Comparison of ENCODE assay signal across 8 cellular contexts in the genomic region with DNA sequence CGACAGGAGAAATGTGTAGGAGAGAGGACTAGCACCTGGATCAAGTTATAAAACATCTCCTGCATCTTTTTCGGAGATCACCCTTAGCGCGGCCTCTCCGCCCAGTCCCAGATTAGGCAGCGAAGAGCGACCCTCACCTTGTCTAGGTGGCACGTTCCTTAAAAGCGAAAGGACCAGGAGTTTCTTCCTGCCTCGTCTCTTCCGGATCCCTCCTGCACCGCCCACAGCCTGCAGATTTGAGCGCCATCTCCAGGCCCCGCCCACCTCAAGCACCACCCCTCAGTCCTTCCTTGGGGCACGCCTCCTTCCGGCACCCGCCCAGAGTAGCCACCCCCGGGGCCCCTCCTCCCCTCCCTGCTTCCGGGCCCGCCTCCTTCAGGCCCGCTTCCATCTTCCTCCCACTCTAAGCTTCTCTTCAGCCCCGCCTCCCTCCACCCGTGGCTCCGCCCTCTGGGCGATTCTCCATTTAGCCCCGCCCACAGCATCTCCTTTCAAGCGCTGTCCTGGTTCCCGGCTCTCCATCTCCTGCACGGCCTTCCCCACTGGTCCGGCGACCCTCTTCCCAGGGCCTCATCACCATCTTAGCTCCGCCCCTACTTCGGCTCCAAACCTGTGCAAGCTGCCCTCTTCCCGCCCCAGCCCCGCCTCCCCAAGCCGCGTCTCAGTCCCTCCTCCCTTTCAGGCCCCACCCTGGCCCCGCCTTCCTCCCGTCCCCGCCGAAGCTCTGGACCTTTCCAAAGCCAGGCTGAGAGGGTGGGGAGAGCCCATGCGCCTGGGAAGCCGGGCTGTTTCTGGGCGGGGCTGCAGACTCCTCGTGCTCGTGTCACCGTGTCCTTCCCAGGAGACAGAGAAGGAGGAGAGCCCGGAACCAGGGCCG. TPM values are rescaled to one million over a fixed set of nuclear protein-coding genes. Genes with fewer than 3 reads are reported as not detected.
A peak's percentile ranks its signal among the peaks of the same experiment; 100 is the strongest.
DNase-seq lines count a peak whose midpoint lies in the region; ATAC-seq and TF ChIP-seq lines count a peak whose summit lies in the region.

No MANE protein-coding gene starts in this region.

- peak; percentile 48 to 86 for TF ChIP-seq POLR2A in adrenal gland (IDR thresholded peaks at IDR 0.05)
- peak; percentile 89 for TF ChIP-seq POLR2A in transverse colon (IDR thresholded peaks at IDR 0.05)

- in situ Hi-C loops in GM13976 (cut with MboI; ENCODE audit: low sequenced_read_pairs, unreplicated experiment): no loop called here
- in situ Hi-C loops in transverse colon (cut with MboI; ENCODE audit: low pct_ligation_motif_present in 1 of 4, low pct_unique_long_range_greater_than_20kb in 1 of 4, low sequenced_read_pairs in 3 of 4): no loop called here

- H3K36me3 ChIP-seq in adrenal gland (replicated peaks in 1 of 2): no peaks in the 10 kb centered on the region
- peaks cover 0 to 4% of the 10 kb centered on the region in 2 experiments for H3K36me3 ChIP-seq in trophoblast cell (ENCODE audit: control insufficient read depth in 1 of 2, insufficient read depth in 2 of 2, low read length in 2 of 2)
- H3K36me3 ChIP-seq in transverse colon: no peaks in the 10 kb centered on the region

- H3K79me1 ChIP-seq in trophoblast cell (ENCODE audit: low read length): peaks cover 16% of the 10 kb centered on the region

- H3K9ac ChIP-seq in trophoblast cell (ENCODE audit: low read length): peak overlapping the region; percentile 94

- no peak for TF ChIP-seq EP300 in transverse colon (IDR thresholded peaks at IDR 0.05; ENCODE audit: low read depth)

- peak overlapping the region; percentile 86 for H3K4me2 ChIP-seq in trophoblast cell (ENCODE audit: low read length)

- peak; percentile 68 for ATAC-seq in HG02852 (IDR thresholded peaks at IDR 0.05; ENCODE audit: unreplicated experiment)

- peaks cover 24 to 35% of the 10 kb centered on the region in 2 donors for H3K4me1 ChIP-seq in adrenal gland (replicated peaks in 1 of 2)
- peaks cover 11 to 14% of the 10 kb centered on the region in 2 experiments for H3K4me1 ChIP-seq in trophoblast cell (ENCODE audit: control insufficient read depth in 1 of 2, insufficient read depth in 2 of 2, low read length in 2 of 2)
- peaks cover 32 to 54% (median 44%) of the 10 kb centered on the region in 4 donors for H3K4me1 ChIP-seq in transverse colon

- H3K14ac ChIP-seq in trophoblast cell (ENCODE audit: low read length): peak overlapping the region; percentile 98

- H3K4me3 ChIP-seq in adrenal gland (peak overlapping the region in 3 of 4 donors; percentile 54 to 88 (median 65)), trophoblast cell (ENCODE audit: low read depth, low read length) (peak overlapping the region; percentile 98), transverse colon (peak overlapping the region; percentile 81 to 95 (median 94))

- peak overlapping the region; percentile 98 for H3K4ac ChIP-seq in trophoblast cell (ENCODE audit: low read depth, low read length)

- H2AFZ ChIP-seq in trophoblast cell (ENCODE audit: insufficient read depth, low read length, poor library complexity): peak overlapping the region; percentile 73

- intact Hi-C loops in adrenal gland (cut with DNase I) (loop anchor here in 1 of 2 donors (10.0 kb wide), 1 partner anchor 72 kb away; no protein-coding TSS in a partner anchor), cardiac septum (cut with DNase I) (loop anchor here (1.0 to 10.0 kb wide), 3 partner anchors 119 to 308 kb away; a partner anchor contains a TSS), transverse colon (cut with DNase I; ENCODE audit: low total_unique reads) (no loop called here)

- H3K27me3 ChIP-seq in adrenal gland (no peaks in the 10 kb centered on the region), trophoblast cell (ENCODE audit: insufficient read depth, low read length) (no peaks in the 10 kb centered on the region), transverse colon (no peaks in the 10 kb centered on the region)

- H4K8ac ChIP-seq in trophoblast cell (ENCODE audit: low read depth, low read length): peak overlapping the region; percentile 92

- peak overlapping the region; percentile 99 for H3K18ac ChIP-seq in trophoblast cell (ENCODE audit: low read length)

- peak overlapping the region; percentile 98 for H2BK5ac ChIP-seq in trophoblast cell (ENCODE audit: low read depth, low read length, poor library complexity)

- peak overlapping the region; percentile 80 for H2BK120ac ChIP-seq in trophoblast cell (ENCODE audit: insufficient read depth, low read length, poor library complexity)

- DNase-seq in GM13976 (ENCODE audit: low spot score) (peak; percentile 99), NCI-H1436 treated with DMSO at 0.1 percent for 48 hours (lab: John Stamatoyannopoulos, UW) (peak; percentile 95), T follicular helper cell (ENCODE audit: low read depth) (peak; percentile 99), adrenal gland (peak; percentile 99 to 100 (median 100)), cardiac septum (ENCODE audit: low spot score) (peak; percentile 100), trophoblast cell (peak; percentile 98 to 99), transverse colon (peak; percentile 100)

- WGBS in adrenal gland, 4 donors: 0 to 1% (median 1%) methylated on average over 41 to 49 of the region's 49 CpGs
- no CpG with 5 or more reads among the region's 49 CpGs for WGBS in trophoblast cell (ENCODE audit: extremely low coverage, insufficient coverage, insufficient read length)
- WGBS in transverse colon (ENCODE audit: low coverage in 1 of 2), 2 donors: 0% methylated on average over 42 of the region's 49 CpGs; no CpG with 5 or more reads in 1 of the 2 donors

- peaks cover 34% of the 10 kb centered on the region for H3K79me2 ChIP-seq in trophoblast cell (ENCODE audit: control insufficient read depth, insufficient read depth, low read length, poor library complexity)

- peak overlapping the region; percentile 99 for H4K91ac ChIP-seq in trophoblast cell (ENCODE audit: low read depth, low read length)

- TF ChIP-seq CTCF in GM13976 (IDR thresholded peaks at IDR 0.05; ENCODE audit: borderline replicate concordance, control extremely low read depth, extremely low read depth, insufficient read depth, missing control alignments) (no peak), adrenal gland (IDR thresholded peaks at IDR 0.05) (no peak), transverse colon (IDR thresholded peaks at IDR 0.05) (no peak)

- H3K27ac ChIP-seq in adrenal gland (peak overlapping the region; percentile 81 to 97 (median 96)), trophoblast cell (ENCODE audit: low read depth, low read length) (peak overlapping the region; percentile 96), transverse colon (peak overlapping the region; percentile 98 to 99 (median 99))

- H3K9me3 ChIP-seq in adrenal gland (replicated peaks in 1 of 3): no peaks in the 10 kb centered on the region
- no peaks in the 10 kb centered on the region for H3K9me3 ChIP-seq in trophoblast cell (ENCODE audit: insufficient read depth, low read depth, low read length)
- H3K9me3 ChIP-seq in transverse colon: no peaks in the 10 kb centered on the region

- H2BK12ac ChIP-seq in trophoblast cell (ENCODE audit: low read length): peak overlapping the region; percentile 80

- H3K23ac ChIP-seq in trophoblast cell (ENCODE audit: low read length): no peak overlapping the region

- peak overlapping the region; percentile 86 for H4K12ac ChIP-seq in trophoblast cell (ENCODE audit: low read depth, low read length)

- no peak overlapping the region for H2AK5ac ChIP-seq in trophoblast cell (ENCODE audit: low read length)

RNA-seq across cellular contexts. Expression of a gene that starts 0.6 kb away (rescaled TPM):
- total RNA-seq in adrenal gland (100 to 1,000 TPM in 1 of 8 donors, 10 to 100 TPM in 7; 39.2 to 105 (median 78.1) TPM), cardiac septum (110 TPM), transverse colon (100 to 1,000 TPM in 3 of 4 donors, 10 to 100 TPM in 1; 71.6 to 166 (median 149) TPM)
- 100 to 1,000 TPM in 1 of 3 donors, 10 to 100 TPM in 2; 35.7 to 128 (median 92.7) TPM for polyA plus RNA-seq in adrenal gland
- 138 and 151 TPM in 2 replicates for polyA plus RNA-seq in trophoblast cell (2013)

Comparison
In these comparisons a context has a peak if more than half of its experiments do, and no peak if none do; other contexts are left out.
1. Peak in every context shown above with its lines: DNase-seq, ATAC-seq, H3K4me3 ChIP-seq and H3K27ac ChIP-seq.